In the genomic region with DNA sequence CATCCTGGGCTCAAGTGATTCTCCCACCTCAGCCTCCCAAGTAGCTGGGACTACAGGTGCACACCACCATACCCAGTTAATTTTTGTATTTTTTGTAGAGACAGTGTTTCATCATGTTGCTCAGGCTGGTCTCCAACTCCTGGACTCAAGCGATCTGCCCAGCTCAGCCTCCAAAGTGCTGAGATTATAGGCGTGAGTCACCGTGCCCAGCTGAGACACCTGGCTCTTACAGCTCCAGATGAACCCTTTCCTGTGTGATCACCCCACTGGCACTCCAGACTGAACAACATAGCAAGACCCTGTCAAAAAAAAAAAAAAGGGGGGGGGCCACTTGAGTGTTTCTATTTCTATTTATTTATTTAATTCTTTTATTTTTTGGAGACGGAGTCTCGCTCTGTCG, we compare ENCODE assay signal across 8 cellular contexts. TPM values are rescaled to one million over a fixed set of nuclear protein-coding genes. Genes with fewer than 3 reads are reported as not detected.
DNase-seq lines count a peak whose midpoint lies in the region; ATAC-seq, FAIRE-seq and TF ChIP-seq lines count a peak whose summit lies in the region.

No MANE protein-coding gene starts in this region.

- H3F3A ChIP-seq in neural progenitor cell (ENCODE audit: low read depth), result peaks cover 12% of the 10 kb centered on the region

- H3K4me1 ChIP-seq in neural progenitor cell, result peaks cover 8% of the 10 kb centered on the region

- no peaks in the 10 kb centered on the region for H3K36me3 Mint-ChIP-seq in neural progenitor cell

- no peak for DNase-seq in GM12864 (ENCODE audit: low read depth)
- peak; percentile 36 for DNase-seq in RCC 7860 (ENCODE audit: low spot score)
- peak; percentile 44 for DNase-seq in bronchial epithelial cell (ENCODE audit: low read depth)
- DNase-seq in neural progenitor cell (ENCODE audit: low spot score), result no peak
- DNase-seq in NCI-H187 (lab: John Stamatoyannopoulos, UW), result no peak

- FAIRE-seq in RCC 7860 (lab: Jason Lieb, UNC) (no peak), bronchial epithelial cell (lab: Jason Lieb, UNC) (no peak)

- H3K79me2 ChIP-seq in neural progenitor cell (ENCODE audit: low read depth), result peaks cover 40% of the 10 kb centered on the region

- H3K27ac ChIP-seq in neural progenitor cell, result no peak overlapping the region

- no peak for TF ChIP-seq CTCF in GM12864 (IDR thresholded peaks at IDR 0.05; ENCODE audit: low read depth, low read length, missing control alignments)
- no peak for TF ChIP-seq CTCF in bronchial epithelial cell (IDR thresholded peaks at IDR 0.05; ENCODE audit: insufficient read depth, low read length, severe bottlenecking)
- no peak for TF ChIP-seq CTCF in neural progenitor cell (IDR thresholded peaks at IDR 0.05)

- H3K9me3 ChIP-seq in neural progenitor cell (ENCODE audit: low read depth), result no peaks in the 10 kb centered on the region

- H3K9me3 Mint-ChIP-seq in neural progenitor cell, result no peaks in the 10 kb centered on the region

- no peaks in the 10 kb centered on the region for H3K27me3 ChIP-seq in bronchial epithelial cell (ENCODE audit: control insufficient read depth, insufficient read depth, low read length)
- no peaks in the 10 kb centered on the region for H3K27me3 ChIP-seq in neural progenitor cell

- peak overlapping the region; percentile 99 for H3K4me3 Mint-ChIP-seq in neural progenitor cell

- H2AFZ ChIP-seq in neural progenitor cell (replicated peaks), result no peak overlapping the region

- peaks cover 3% of the 10 kb centered on the region for H3K36me3 ChIP-seq in bronchial epithelial cell (ENCODE audit: control insufficient read depth, insufficient read depth, low read length)
- H3K36me3 ChIP-seq in neural progenitor cell, result peaks cover 8% of the 10 kb centered on the region

- H3K27me3 Mint-ChIP-seq in neural progenitor cell (ENCODE audit: insufficient read depth, low read depth), result no peaks in the 10 kb centered on the region

- H3K9ac ChIP-seq in neural progenitor cell, result no peak overlapping the region

- H3K4me1 Mint-ChIP-seq in neural progenitor cell, result peaks cover 13% of the 10 kb centered on the region

- no peak overlapping the region for H3K27ac Mint-ChIP-seq in neural progenitor cell

- peaks cover 19% of the 10 kb centered on the region for H4K20me1 ChIP-seq in neural progenitor cell (ENCODE audit: low read depth)

- H3K4me3 ChIP-seq in GM12864 (ENCODE audit: low read depth, low read length), result peak overlapping the region; percentile 88
- no peak overlapping the region for H3K4me3 ChIP-seq in bronchial epithelial cell (ENCODE audit: low read depth, low read length)
- H3K4me3 ChIP-seq in neural progenitor cell, result peak overlapping the region; percentile 64

- ATAC-seq in GM21528 (IDR thresholded peaks at IDR 0.05; ENCODE audit: low FRiP score, unreplicated experiment) (no peak), HG03159 (IDR thresholded peaks at IDR 0.05; ENCODE audit: unreplicated experiment) (no peak), GM18868 (IDR thresholded peaks at IDR 0.05; ENCODE audit: unreplicated experiment) (no peak)

- peak overlapping the region; percentile 84 for H3K4me2 ChIP-seq in neural progenitor cell

RNA-seq across cellular contexts. Expression of a gene that starts 1.0 kb away (rescaled TPM):
- total RNA-seq in bronchial epithelial cell (57.1 and 110 TPM in 2 replicates), neural progenitor cell (ENCODE audit: low replicate concordance) (135 and 181 TPM in 2 replicates)

RNA-seq across cellular contexts. Expression of a gene that starts 25.1 kb away (rescaled TPM):
- total RNA-seq in bronchial epithelial cell (45.5 and 65.5 TPM in 2 replicates), neural progenitor cell (ENCODE audit: low replicate concordance) (55.2 and 127 TPM in 2 replicates)

Comparison
In these comparisons a context has a peak if more than half of its experiments do, and no peak if none do; other contexts are left out.
1. DNase-seq: peak in RCC 7860 (single experiment) and bronchial epithelial cell (single experiment); none in GM12864 (single experiment), neural progenitor cell (single experiment) and NCI-H187 (0 of 2).